21 cellular contexts compared by ENCODE assay signal in the genomic region with DNA sequence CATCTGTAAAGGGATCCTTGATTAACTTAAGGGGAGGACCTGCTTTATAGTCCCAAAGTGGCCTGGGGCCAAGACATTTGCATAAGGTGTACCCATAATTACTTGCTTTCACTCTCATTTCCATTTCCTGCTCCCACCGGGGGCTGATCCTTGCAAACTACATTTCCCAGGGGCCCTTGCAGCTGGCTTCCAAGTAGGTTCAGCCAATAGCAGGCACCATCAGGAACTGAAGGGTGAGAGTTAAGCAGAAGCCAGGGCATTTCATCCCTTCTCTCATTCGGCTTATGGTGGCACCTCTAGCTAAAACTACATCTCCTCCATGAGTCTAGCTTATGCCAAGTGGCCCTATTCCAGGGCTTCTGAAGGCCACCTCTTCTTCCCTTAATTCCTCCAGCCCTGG.
A peak's percentile ranks its signal among the peaks of the same experiment; 100 is the strongest.
DNase-seq lines count a peak whose midpoint lies in the region; ATAC-seq and TF ChIP-seq lines count a peak whose summit lies in the region.
"Had no signal": no experiment of that assay in that cellular context is flagged by ENCODE, and none has a peak within 500 bp of the region (broad histone marks: within the 10 kb centered on the region; RNA-seq: fewer than 3 reads in every experiment).

No MANE protein-coding gene starts in this region.

- H3K27ac Mint-ChIP-seq in activated CD8-positive, alpha-beta T cell treated with anti-CD3 and anti-CD28 coated beads for 36 hours = no peak overlapping the region
- H3K27ac Mint-ChIP-seq in activated CD8-positive, alpha-beta T cell treated with anti-CD3 and anti-CD28 coated beads, Interleukin-2, amount 10 ng/mL, durations not matched to agents 7 days and 5 days = no peak overlapping the region
- H3K27ac Mint-ChIP-seq in endodermal cell = no peak overlapping the region
- H3K27ac Mint-ChIP-seq in activated T-cell treated with anti-CD3 and anti-CD28 coated beads, Interleukin-2, amount 50 U/mL, for 72 hours = no peak overlapping the region
- H3K27ac Mint-ChIP-seq in activated CD8-positive, alpha-beta memory T cell treated with anti-CD3 and anti-CD28 coated beads, Interleukin-2, amount 10 ng/mL, durations not matched to agents 7 days and 5 days = no peak overlapping the region
- H3K27ac Mint-ChIP-seq: activated naive CD8-positive, alpha-beta T cell treated with anti-CD3 and anti-CD28 coated beads, Interleukin-2, amount 10 ng/mL, durations not matched to agents 7 days and 5 days; naive thymus-derived CD8-positive, alpha-beta T cell had no signal

- no peaks in the 10 kb centered on the region for H3K36me3 ChIP-seq in endodermal cell (ENCODE audit: control insufficient read depth, insufficient read depth, low read length)
- H3K36me3 ChIP-seq: breast epithelium, prostate gland, spleen had no signal

- no peaks in the 10 kb centered on the region for H3K36me3 Mint-ChIP-seq in activated CD8-positive, alpha-beta T cell treated with anti-CD3 and anti-CD28 coated beads for 36 hours (ENCODE audit: low read depth)
- no peaks in the 10 kb centered on the region for H3K36me3 Mint-ChIP-seq in activated CD8-positive, alpha-beta T cell treated with anti-CD3 and anti-CD28 coated beads, Interleukin-2, amount 10 ng/mL, durations not matched to agents 7 days and 5 days (ENCODE audit: low read depth)
- no peaks in the 10 kb centered on the region for H3K36me3 Mint-ChIP-seq in endodermal cell (ENCODE audit: low read depth)
- no peaks in the 10 kb centered on the region for H3K36me3 Mint-ChIP-seq in activated T-cell treated with anti-CD3 and anti-CD28 coated beads, Interleukin-2, amount 50 U/mL, for 72 hours (ENCODE audit: insufficient read depth in 2 of 2)
- no peaks in the 10 kb centered on the region for H3K36me3 Mint-ChIP-seq in activated CD8-positive, alpha-beta memory T cell treated with anti-CD3 and anti-CD28 coated beads, Interleukin-2, amount 10 ng/mL, durations not matched to agents 7 days and 5 days
- H3K36me3 Mint-ChIP-seq: activated naive CD8-positive, alpha-beta T cell treated with anti-CD3 and anti-CD28 coated beads, Interleukin-2, amount 10 ng/mL, durations not matched to agents 7 days and 5 days had no signal

- no peak overlapping the region for H3K9ac ChIP-seq in endodermal cell (ENCODE audit: extremely low read depth, low read length, poor library complexity, severe bottlenecking)

- in situ Hi-C loops in GM13977 (cut with MboI; ENCODE audit: low pct_unique_long_range_greater_than_20kb, low sequenced_read_pairs, unreplicated experiment) = loop anchor here (25.0 kb wide), 1 partner anchor 311 kb away; no protein-coding TSS in a partner anchor

- DNase-seq in activated CD8-positive, alpha-beta T cell treated with anti-CD3 and anti-CD28 coated beads for 36 hours = peak; percentile 8
- no peak for DNase-seq in activated CD8-positive, alpha-beta T cell treated with anti-CD3 and anti-CD28 coated beads, Interleukin-2, amount 10 ng/mL, durations not matched to agents 7 days and 5 days
- DNase-seq in NCI-H526 (lab: John Stamatoyannopoulos, UW) = peak; percentile 44 to 48
- peak; percentile 92 for DNase-seq in endodermal cell
- DNase-seq in activated T-cell treated with anti-CD3 and anti-CD28 coated beads, Interleukin-2, amount 50 U/mL, for 72 hours = no peak
- DNase-seq in SW 1271 (lab: John Stamatoyannopoulos, UW) = no peak
- DNase-seq in activated CD8-positive, alpha-beta memory T cell treated with anti-CD3 and anti-CD28 coated beads, Interleukin-2, amount 10 ng/mL, durations not matched to agents 7 days and 5 days = no peak
- no peak for DNase-seq in GM13977 (ENCODE audit: low spot score)
- DNase-seq: activated CD4-positive, alpha-beta T cell treated with anti-CD3 and anti-CD28 coated beads, Interleukin-2, amount 50 U/mL, for 1 hour; activated naive CD8-positive, alpha-beta T cell treated with anti-CD3 and anti-CD28 coated beads, Interleukin-2, amount 10 ng/mL, durations not matched to agents 7 days and 5 days; activated T-cell treated with anti-CD3 and anti-CD28 coated beads, Interleukin-2, amount 50 U/mL, for 4 hours; COR-L47; hippocampal formation; Kasumi-1; naive thymus-derived CD8-positive, alpha-beta T cell; NCI-H1436; NCI-H510A; spleen; stimulated activated naive CD8-positive, alpha-beta T cell treated with anti-CD3 and anti-CD28 coated beads, Interleukin-15, Interleukin-2, amounts not matched to agents 100 U/mL and 50 U/mL, for 24 hours had no signal

- no peaks in the 10 kb centered on the region for H3K9me3 ChIP-seq in endodermal cell (ENCODE audit: control insufficient read depth, low read length)
- H3K9me3 ChIP-seq: breast epithelium, prostate gland, spleen had no signal

- WGBS in endodermal cell (ENCODE audit: insufficient coverage in 1 of 2, insufficient read length in 1 of 2), 2 experiments = 11 to 15% methylated on average over 2 of the region's 2 CpGs

- H3K27ac ChIP-seq in endodermal cell (ENCODE audit: low read depth, low read length) = no peak overlapping the region
- H3K27ac ChIP-seq: breast epithelium, prostate gland, spleen had no signal

- POLR2A ChIA-PET in activated CD8-positive, alpha-beta T cell treated with anti-CD3 and anti-CD28 coated beads for 36 hours (lab: Charles Lee) = no interaction called here
- POLR2A ChIA-PET in activated CD8-positive, alpha-beta T cell treated with anti-CD3 and anti-CD28 coated beads, Interleukin-2, amount 10 ng/mL, durations not matched to agents 7 days and 5 days (lab: Charles Lee) = no interaction called here

- no peak for TF ChIP-seq CTCF in activated CD8-positive, alpha-beta T cell treated with anti-CD3 and anti-CD28 coated beads for 36 hours (IDR thresholded peaks at IDR 0.05)
- no peak for TF ChIP-seq CTCF in endodermal cell (conservative IDR thresholded peaks at IDR 0.05)
- TF ChIP-seq CTCF in GM13977 (IDR thresholded peaks at IDR 0.05; ENCODE audit: extremely low read depth, insufficient read depth, missing control alignments) = no peak

- H3K4me1 Mint-ChIP-seq in activated CD8-positive, alpha-beta T cell treated with anti-CD3 and anti-CD28 coated beads for 36 hours (ENCODE audit: low read depth) = no peaks in the 10 kb centered on the region
- H3K4me1 Mint-ChIP-seq in activated CD8-positive, alpha-beta T cell treated with anti-CD3 and anti-CD28 coated beads, Interleukin-2, amount 10 ng/mL, durations not matched to agents 7 days and 5 days (ENCODE audit: low read depth) = no peaks in the 10 kb centered on the region
- H3K4me1 Mint-ChIP-seq in endodermal cell = peaks cover 3% of the 10 kb centered on the region
- no peaks in the 10 kb centered on the region for H3K4me1 Mint-ChIP-seq in activated T-cell treated with anti-CD3 and anti-CD28 coated beads, Interleukin-2, amount 50 U/mL, for 72 hours (ENCODE audit: low read depth)
- no peaks in the 10 kb centered on the region for H3K4me1 Mint-ChIP-seq in activated CD8-positive, alpha-beta memory T cell treated with anti-CD3 and anti-CD28 coated beads, Interleukin-2, amount 10 ng/mL, durations not matched to agents 7 days and 5 days
- H3K4me1 Mint-ChIP-seq: activated naive CD8-positive, alpha-beta T cell treated with anti-CD3 and anti-CD28 coated beads, Interleukin-2, amount 10 ng/mL, durations not matched to agents 7 days and 5 days; naive thymus-derived CD8-positive, alpha-beta T cell had no signal

- H3K4me1 ChIP-seq in endodermal cell (ENCODE audit: control insufficient read depth, insufficient read depth, low read length) = no peaks in the 10 kb centered on the region
- H3K4me1 ChIP-seq: breast epithelium, prostate gland, spleen had no signal

- CTCF ChIA-PET in activated CD8-positive, alpha-beta T cell treated with anti-CD3 and anti-CD28 coated beads for 36 hours (lab: Charles Lee) = interaction anchor here (1.1 to 2.1 kb wide), 2 partner anchors 10 to 21 kb away, joined by 4 to 7 read pairs; no protein-coding TSS in a partner anchor
- CTCF ChIA-PET in activated CD8-positive, alpha-beta T cell treated with anti-CD3 and anti-CD28 coated beads, Interleukin-2, amount 10 ng/mL, durations not matched to agents 7 days and 5 days (lab: Charles Lee) = interaction anchor here (0.6 kb wide), 1 partner anchor 10 kb away, joined by 4 read pairs; no protein-coding TSS in a partner anchor
- CTCF ChIA-PET in activated CD8-positive, alpha-beta memory T cell treated with anti-CD3 and anti-CD28 coated beads, Interleukin-2, amount 10 ng/mL, durations not matched to agents 7 days and 5 days (lab: Charles Lee) = interaction anchor here (1.8 kb wide), 1 partner anchor 10 kb away, joined by 8 read pairs; no protein-coding TSS in a partner anchor

- H3K4me3 ChIP-seq in endodermal cell (ENCODE audit: low read length) = no peak overlapping the region
- H3K4me3 ChIP-seq: breast epithelium, prostate gland, spleen had no signal

- H3K27me3 ChIP-seq in endodermal cell (ENCODE audit: control insufficient read depth, insufficient read depth, low read length, poor library complexity, severe bottlenecking) = no peaks in the 10 kb centered on the region

- H3K4me3 Mint-ChIP-seq in activated CD8-positive, alpha-beta T cell treated with anti-CD3 and anti-CD28 coated beads for 36 hours = no peak overlapping the region
- no peak overlapping the region for H3K4me3 Mint-ChIP-seq in activated CD8-positive, alpha-beta T cell treated with anti-CD3 and anti-CD28 coated beads, Interleukin-2, amount 10 ng/mL, durations not matched to agents 7 days and 5 days
- no peak overlapping the region for H3K4me3 Mint-ChIP-seq in endodermal cell
- H3K4me3 Mint-ChIP-seq in activated T-cell treated with anti-CD3 and anti-CD28 coated beads, Interleukin-2, amount 50 U/mL, for 72 hours = no peak overlapping the region
- no peak overlapping the region for H3K4me3 Mint-ChIP-seq in activated CD8-positive, alpha-beta memory T cell treated with anti-CD3 and anti-CD28 coated beads, Interleukin-2, amount 10 ng/mL, durations not matched to agents 7 days and 5 days
- H3K4me3 Mint-ChIP-seq: activated naive CD8-positive, alpha-beta T cell treated with anti-CD3 and anti-CD28 coated beads, Interleukin-2, amount 10 ng/mL, durations not matched to agents 7 days and 5 days; activated T-cell treated with anti-CD3 and anti-CD28 coated beads, Interleukin-2, amount 50 U/mL, for 4 hours; naive thymus-derived CD8-positive, alpha-beta T cell had no signal

- intact Hi-C loops in activated CD8-positive, alpha-beta T cell treated with anti-CD3 and anti-CD28 coated beads for 36 hours (cut with micrococcal nuclease) = no loop called here

- ATAC-seq in activated CD8-positive, alpha-beta T cell treated with anti-CD3 and anti-CD28 coated beads for 36 hours = no peak
- no peak for ATAC-seq in activated CD8-positive, alpha-beta T cell treated with anti-CD3 and anti-CD28 coated beads, Interleukin-2, amount 10 ng/mL, durations not matched to agents 7 days and 5 days
- no peak for ATAC-seq in activated T-cell treated with anti-CD3 and anti-CD28 coated beads, Interleukin-2, amount 50 U/mL, for 72 hours (replicated peaks in 1 of 2)
- no peak for ATAC-seq in activated CD8-positive, alpha-beta memory T cell treated with anti-CD3 and anti-CD28 coated beads, Interleukin-2, amount 10 ng/mL, durations not matched to agents 7 days and 5 days
- ATAC-seq: activated T-cell treated with anti-CD3 and anti-CD28 coated beads, Interleukin-2, amount 50 U/mL, for 4 hours; naive thymus-derived CD8-positive, alpha-beta T cell; stimulated activated naive CD8-positive, alpha-beta T cell treated with anti-CD3 and anti-CD28 coated beads, Interleukin-15, Interleukin-2, amounts not matched to agents 100 U/mL and 50 U/mL, for 24 hours had no signal

- no peaks in the 10 kb centered on the region for H3K9me3 Mint-ChIP-seq in activated CD8-positive, alpha-beta T cell treated with anti-CD3 and anti-CD28 coated beads for 36 hours
- no peaks in the 10 kb centered on the region for H3K9me3 Mint-ChIP-seq in activated CD8-positive, alpha-beta T cell treated with anti-CD3 and anti-CD28 coated beads, Interleukin-2, amount 10 ng/mL, durations not matched to agents 7 days and 5 days (ENCODE audit: insufficient read depth)
- no peaks in the 10 kb centered on the region for H3K9me3 Mint-ChIP-seq in endodermal cell
- no peaks in the 10 kb centered on the region for H3K9me3 Mint-ChIP-seq in activated T-cell treated with anti-CD3 and anti-CD28 coated beads, Interleukin-2, amount 50 U/mL, for 72 hours
- no peaks in the 10 kb centered on the region for H3K9me3 Mint-ChIP-seq in activated CD8-positive, alpha-beta memory T cell treated with anti-CD3 and anti-CD28 coated beads, Interleukin-2, amount 10 ng/mL, durations not matched to agents 7 days and 5 days (ENCODE audit: low read depth)
- H3K9me3 Mint-ChIP-seq: activated naive CD8-positive, alpha-beta T cell treated with anti-CD3 and anti-CD28 coated beads, Interleukin-2, amount 10 ng/mL, durations not matched to agents 7 days and 5 days had no signal

- H3K27me3 Mint-ChIP-seq in activated CD8-positive, alpha-beta T cell treated with anti-CD3 and anti-CD28 coated beads for 36 hours = peaks cover 10% of the 10 kb centered on the region
- H3K27me3 Mint-ChIP-seq in activated CD8-positive, alpha-beta T cell treated with anti-CD3 and anti-CD28 coated beads, Interleukin-2, amount 10 ng/mL, durations not matched to agents 7 days and 5 days (ENCODE audit: low read depth) = no peaks in the 10 kb centered on the region
- H3K27me3 Mint-ChIP-seq in endodermal cell (ENCODE audit: insufficient read depth) = peaks cover 9% of the 10 kb centered on the region
- H3K27me3 Mint-ChIP-seq in activated T-cell treated with anti-CD3 and anti-CD28 coated beads, Interleukin-2, amount 50 U/mL, for 72 hours (ENCODE audit: low read depth) = peaks cover 6% of the 10 kb centered on the region
- no peaks in the 10 kb centered on the region for H3K27me3 Mint-ChIP-seq in activated CD8-positive, alpha-beta memory T cell treated with anti-CD3 and anti-CD28 coated beads, Interleukin-2, amount 10 ng/mL, durations not matched to agents 7 days and 5 days

Comparison
In these comparisons a context has a peak if more than half of its experiments do, and no peak if none do; other contexts are left out.
1. DNase-seq: peak in activated CD8-positive, alpha-beta T cell treated with anti-CD3 and anti-CD28 coated beads for 36 hours (single experiment), NCI-H526 (2 of 2) and endodermal cell (single experiment); none in activated CD8-positive, alpha-beta T cell treated with anti-CD3 and anti-CD28 coated beads, Interleukin-2, amount 10 ng/mL, durations not matched to agents 7 days and 5 days (single experiment), activated T-cell treated with anti-CD3 and anti-CD28 coated beads, Interleukin-2, amount 50 U/mL, for 72 hours (0 of 2), SW 1271 (0 of 2), activated CD8-positive, alpha-beta memory T cell treated with anti-CD3 and anti-CD28 coated beads, Interleukin-2, amount 10 ng/mL, durations not matched to agents 7 days and 5 days (single experiment) and GM13977 (single experiment).